ENCODE assay signal across 8 cellular contexts in genomic region chr11:82864268-82864667, GRCh38. TPM values are rescaled to one million over a fixed set of nuclear protein-coding genes. Genes with fewer than 3 reads are reported as not detected.
DNase-seq lines count a peak whose midpoint lies in the region; ATAC-seq and TF ChIP-seq lines count a peak whose summit lies in the region.

No MANE protein-coding gene starts in this region.

- H3K4me3 Mint-ChIP-seq in CD4-positive, alpha-beta T cell, result no peak overlapping the region
- no peak overlapping the region for H3K4me3 Mint-ChIP-seq in natural killer cell

- no peaks in the 10 kb centered on the region for H3K27me3 ChIP-seq in CD4-positive, alpha-beta T cell (ENCODE audit: control insufficient read depth, insufficient read depth, low read length)
- H3K27me3 ChIP-seq in GM23248 (replicated peaks; ENCODE audit: insufficient read depth), result no peaks in the 10 kb centered on the region

- no peak overlapping the region for H3K9ac ChIP-seq in GM23248

- ATAC-seq in CD4-positive, alpha-beta T cell (ENCODE audit: poor library complexity), result peak; percentile 48
- no peak for ATAC-seq in natural killer cell
- no peak for ATAC-seq in GM21526 (IDR thresholded peaks at IDR 0.05; ENCODE audit: low FRiP score, unreplicated experiment)

- H3K9me2 ChIP-seq in GM23248 (ENCODE audit: insufficient read depth), result no peaks in the 10 kb centered on the region

- H3K4me3 ChIP-seq in GM23248, result no peak overlapping the region

- intact Hi-C loops in CD4-positive, alpha-beta T cell (cut with DNase I, micrococcal nuclease), result loop anchor here (1.0 kb wide), 2 partner anchors 145 to 146 kb away; no protein-coding TSS in a partner anchor
- intact Hi-C loops in posterior cingulate gyrus (cut with DNase I) (loop anchor here (1.0 to 5.0 kb wide), 2 partner anchors 132 to 146 kb away; partner anchors contain the start of gene FAM181B), natural killer cell (cut with micrococcal nuclease) (no loop called here)

- H3K79me2 ChIP-seq in GM23248 (ENCODE audit: insufficient read depth), result no peaks in the 10 kb centered on the region

- CTCF ChIA-PET in CD4-positive, alpha-beta T cell (lab: Charles Lee), result no interaction called here

- no peaks in the 10 kb centered on the region for H3K36me3 ChIP-seq in GM23248 (ENCODE audit: low read depth)

- no peaks in the 10 kb centered on the region for H3K27me3 Mint-ChIP-seq in CD4-positive, alpha-beta T cell
- H3K27me3 Mint-ChIP-seq in natural killer cell (ENCODE audit: low read depth in 2 of 2), result no peaks in the 10 kb centered on the region

- peak; percentile 47 for TF ChIP-seq CTCF in CD4-positive, alpha-beta T cell (IDR thresholded peaks at IDR 0.05)
- TF ChIP-seq CTCF in natural killer cell (IDR thresholded peaks at IDR 0.05), result no peak

- POLR2A ChIA-PET in CD4-positive, alpha-beta T cell (lab: Charles Lee), result no interaction called here

- no peaks in the 10 kb centered on the region for H4K20me1 ChIP-seq in GM23248 (ENCODE audit: insufficient read depth)

- H3K4me2 ChIP-seq in GM23248 (ENCODE audit: unreplicated experiment), result no peak overlapping the region

- 9 to 12% methylated on average over 5 of the region's 5 CpGs for WGBS in GM23248 (ENCODE audit: low coverage in 1 of 2, low lambda C conversion rate in 2 of 2, missing lambda C conversion rate in 2 of 2), 2 experiments

- in situ Hi-C loops in GM23248 (cut with MboI), result loop anchor here (10.0 to 25.0 kb wide), 2 partner anchors 139 to 948 kb away; no protein-coding TSS in a partner anchor

- peaks cover 24% of the 10 kb centered on the region for H3K4me1 ChIP-seq in GM23248 (ENCODE audit: insufficient read depth)

- DNase-seq in CD4-positive, alpha-beta T cell, result peak in 7 of 10 experiments; percentile 2 to 18 (median 9)
- DNase-seq in GM23248 (peak; percentile 68), NCI-H446 treated with DMSO at 0.1 percent for 48 hours (lab: John Stamatoyannopoulos, UW) (peak; percentile 79), glomerular endothelial cell (ENCODE audit: extremely low read depth, low read depth, low spot score) (peak; percentile 41), posterior cingulate gyrus (peak; percentile 38 to 95 (median 72)), natural killer cell (no peak)
- DNase-seq in activated CD4-positive, alpha-beta T cell treated with anti-CD3 and anti-CD28 coated beads for 4 hours, result peak; percentile 5 to 6

- no peak overlapping the region for H3K27ac ChIP-seq in CD4-positive, alpha-beta T cell (ENCODE audit: low read depth, low read length)
- H3K27ac ChIP-seq in GM23248, result no peak overlapping the region

- H3K9me3 Mint-ChIP-seq in CD4-positive, alpha-beta T cell, result no peaks in the 10 kb centered on the region
- H3K9me3 Mint-ChIP-seq in natural killer cell, result no peaks in the 10 kb centered on the region

- no peaks in the 10 kb centered on the region for H3K9me3 ChIP-seq in CD4-positive, alpha-beta T cell (ENCODE audit: control insufficient read depth, low read length)
- H3K9me3 ChIP-seq in GM23248 (ENCODE audit: low read depth), result no peaks in the 10 kb centered on the region

- no peak overlapping the region for H3K27ac Mint-ChIP-seq in CD4-positive, alpha-beta T cell
- no peak overlapping the region for H3K27ac Mint-ChIP-seq in natural killer cell

- H3K36me3 Mint-ChIP-seq in CD4-positive, alpha-beta T cell (ENCODE audit: low read depth), result no peaks in the 10 kb centered on the region
- no peaks in the 10 kb centered on the region for H3K36me3 Mint-ChIP-seq in natural killer cell

- H2AFZ ChIP-seq in GM23248, result peak overlapping the region; percentile 66

- peaks cover 7% of the 10 kb centered on the region for H3K4me1 Mint-ChIP-seq in CD4-positive, alpha-beta T cell (ENCODE audit: low read depth)
- peaks cover 6% of the 10 kb centered on the region in 2 donors for H3K4me1 Mint-ChIP-seq in natural killer cell

- H3F3A ChIP-seq in GM23248 (ENCODE audit: insufficient read depth), result peaks cover 4% of the 10 kb centered on the region; the same call in 1 of the 2 replicates

RNA-seq across cellular contexts. Expression of gene PRCP, which starts 36.0 kb away (rescaled TPM):
- total RNA-seq in CD4-positive, alpha-beta T cell, result 10 to 100 TPM; 13.7 to 16.0 TPM
- total RNA-seq in GM23248 (2014; rRNA removed; shearing (Covaris generic)), result 66.3 and 84.1 TPM in 2 replicates
- polyA plus RNA-seq in GM23248 (2016; fragmentation: Nextera tagmentation; extraction: Ambion mirVana), result 85.7 and 90.1 TPM in 2 replicates
- total RNA-seq in glomerular endothelial cell, result 138 and 215 TPM in 2 replicates
- 10 to 100 TPM; 28.1 to 30.0 (median 30.0) TPM for total RNA-seq in natural killer cell

RNA-seq across cellular contexts. Expression of gene DDIAS, which starts 37.3 kb away (rescaled TPM):
- under 1 TPM; 0.59 to 0.85 TPM for total RNA-seq in CD4-positive, alpha-beta T cell
- 5.4 and 7.6 TPM in 2 replicates for total RNA-seq in GM23248 (2014; rRNA removed; shearing (Covaris generic))
- polyA plus RNA-seq in GM23248 (2016; fragmentation: Nextera tagmentation; extraction: Ambion mirVana), result 4.5 and 5.0 TPM in 2 replicates
- total RNA-seq in glomerular endothelial cell, result 1.2 and 4.2 TPM in 2 replicates
- 1 to 10 TPM in 2 of 3 donors, under 1 TPM in 1; 0.89 to 2.4 (median 1.8) TPM for total RNA-seq in natural killer cell
